In genomic region chr11:64007629-64008282, GRCh38 we compare ENCODE assay signal across 9 cellular contexts. TPM values are rescaled to one million over a fixed set of nuclear protein-coding genes. Genes with fewer than 3 reads are reported as not detected.
DNase-seq lines count a peak whose midpoint lies in the region; ATAC-seq and TF ChIP-seq lines count a peak whose summit lies in the region.
"Had no signal": no experiment of that assay in that cellular context is flagged by ENCODE, and none has a peak within 500 bp of the region (broad histone marks: within the 10 kb centered on the region; RNA-seq: fewer than 3 reads in every experiment).

No MANE protein-coding gene starts in this region.

- H3K9me3 Mint-ChIP-seq in activated naive CD8-positive, alpha-beta T cell treated with anti-CD3 and anti-CD28 coated beads, Interleukin-2, amount 10 ng/mL, durations not matched to agents 7 days and 5 days: peaks cover 13% of the 10 kb centered on the region
- peaks cover 13% of the 10 kb centered on the region for H3K9me3 Mint-ChIP-seq in activated T-helper 2 cell treated with anti-CD3 and anti-CD28 coated beads, Interferon-gamma antibody, Interleukin-2, Interleukin-4, amounts not matched to agents 10 μg/mL and 5 μg/mL and 100 μg/mL, durations not matched to agents 14 hours and 24 hours and 36 hours

- H3K27me3 Mint-ChIP-seq in activated naive CD8-positive, alpha-beta T cell treated with anti-CD3 and anti-CD28 coated beads, Interleukin-2, amount 10 ng/mL, durations not matched to agents 7 days and 5 days: peaks cover 23% of the 10 kb centered on the region
- peaks cover 25% of the 10 kb centered on the region for H3K27me3 Mint-ChIP-seq in activated T-helper 2 cell treated with anti-CD3 and anti-CD28 coated beads, Interferon-gamma antibody, Interleukin-2, Interleukin-4, amounts not matched to agents 10 μg/mL and 5 μg/mL and 100 μg/mL, durations not matched to agents 14 hours and 24 hours and 36 hours (ENCODE audit: low read depth)

- peak overlapping the region; percentile 1 to 59 (median 44) for H3K4me3 ChIP-seq in heart left ventricle

- intact Hi-C loops in heart left ventricle (cut with DNase I): no loop called here
- intact Hi-C loops in activated T-helper 2 cell treated with anti-CD3 and anti-CD28 coated beads, Interferon-gamma antibody, Interleukin-2, Interleukin-4, amounts not matched to agents 10 μg/mL and 5 μg/mL and 100 μg/mL, durations not matched to agents 14 hours and 24 hours and 36 hours (cut with micrococcal nuclease): no loop called here

- no peak overlapping the region for H3K27ac Mint-ChIP-seq in activated naive CD8-positive, alpha-beta T cell treated with anti-CD3 and anti-CD28 coated beads, Interleukin-2, amount 10 ng/mL, durations not matched to agents 7 days and 5 days
- H3K27ac Mint-ChIP-seq in activated T-helper 2 cell treated with anti-CD3 and anti-CD28 coated beads, Interferon-gamma antibody, Interleukin-2, Interleukin-4, amounts not matched to agents 10 μg/mL and 5 μg/mL and 100 μg/mL, durations not matched to agents 14 hours and 24 hours and 36 hours: no peak overlapping the region

- peak in 8 of 12 donors; percentile 5 to 48 (median 20) for TF ChIP-seq CTCF in heart left ventricle (IDR thresholded peaks at IDR 0.05)
- TF ChIP-seq CTCF in omental fat pad (IDR thresholded peaks at IDR 0.05): peak in 1 of 3 donors; percentile 20

- WGBS in heart left ventricle, 4 donors: 5 to 8% (median 7%) methylated on average over 28 to 40 of the region's 40 CpGs

- no peak for TF ChIP-seq POLR2A in heart left ventricle (IDR thresholded peaks at IDR 0.05)

- DNase-seq in NCI-H1105 treated with DMSO at 0.1 percent for 48 hours (lab: John Stamatoyannopoulos, UW) (peak; percentile 21), NCI-H1105 (lab: John Stamatoyannopoulos, UW) (no peak), heart left ventricle (peak; percentile 74 to 92 (median 86)), omental fat pad (ENCODE audit: low spot score) (peak; percentile 30)
- no peak for DNase-seq in activated naive CD8-positive, alpha-beta T cell treated with anti-CD3 and anti-CD28 coated beads, Interleukin-2, amount 10 ng/mL, durations not matched to agents 7 days and 5 days
- no peak for DNase-seq in activated T-helper 2 cell treated with anti-CD3 and anti-CD28 coated beads, Interferon-gamma antibody, Interleukin-2, Interleukin-4, amounts not matched to agents 10 μg/mL and 5 μg/mL and 100 μg/mL, durations not matched to agents 14 hours and 24 hours and 36 hours (ENCODE audit: low spot score)
- DNase-seq in activated CD4-positive, alpha-beta T cell treated with anti-CD3 and anti-CD28 coated beads for 4 hours: no peak

- H3K9me3 ChIP-seq in heart left ventricle: no peaks in the 10 kb centered on the region

- H3K27me3 ChIP-seq in heart left ventricle: peaks cover 0 to 7% (median 0%) of the 10 kb centered on the region in 9 donors

- peaks cover 10% of the 10 kb centered on the region for H3K36me3 Mint-ChIP-seq in activated naive CD8-positive, alpha-beta T cell treated with anti-CD3 and anti-CD28 coated beads, Interleukin-2, amount 10 ng/mL, durations not matched to agents 7 days and 5 days
- H3K36me3 Mint-ChIP-seq in activated T-helper 2 cell treated with anti-CD3 and anti-CD28 coated beads, Interferon-gamma antibody, Interleukin-2, Interleukin-4, amounts not matched to agents 10 μg/mL and 5 μg/mL and 100 μg/mL, durations not matched to agents 14 hours and 24 hours and 36 hours (ENCODE audit: low read depth): no peaks in the 10 kb centered on the region

- POLR2A ChIA-PET in activated naive CD8-positive, alpha-beta T cell treated with anti-CD3 and anti-CD28 coated beads, Interleukin-2, amount 10 ng/mL, durations not matched to agents 7 days and 5 days (lab: Charles Lee): interaction anchor here (1.5 kb wide), 1 partner anchor 22 kb away, joined by 4 read pairs; no protein-coding TSS in a partner anchor

- H3K4me1 Mint-ChIP-seq in activated naive CD8-positive, alpha-beta T cell treated with anti-CD3 and anti-CD28 coated beads, Interleukin-2, amount 10 ng/mL, durations not matched to agents 7 days and 5 days: peaks cover 5% of the 10 kb centered on the region
- peaks cover 3% of the 10 kb centered on the region for H3K4me1 Mint-ChIP-seq in activated T-helper 2 cell treated with anti-CD3 and anti-CD28 coated beads, Interferon-gamma antibody, Interleukin-2, Interleukin-4, amounts not matched to agents 10 μg/mL and 5 μg/mL and 100 μg/mL, durations not matched to agents 14 hours and 24 hours and 36 hours (ENCODE audit: low read depth)

- peak; percentile 52 for ATAC-seq in activated naive CD8-positive, alpha-beta T cell treated with anti-CD3 and anti-CD28 coated beads, Interleukin-2, amount 10 ng/mL, durations not matched to agents 7 days and 5 days (ENCODE audit: low read depth)
- peak; percentile 78 to 90 (median 88) for ATAC-seq in heart left ventricle
- peak; percentile 85 for ATAC-seq in omental fat pad (ENCODE audit: low FRiP score)
- no peak for ATAC-seq in GM21723 (IDR thresholded peaks at IDR 0.05; ENCODE audit: unreplicated experiment)

- no peak overlapping the region for H3K4me3 Mint-ChIP-seq in activated naive CD8-positive, alpha-beta T cell treated with anti-CD3 and anti-CD28 coated beads, Interleukin-2, amount 10 ng/mL, durations not matched to agents 7 days and 5 days
- no peak overlapping the region for H3K4me3 Mint-ChIP-seq in activated T-helper 2 cell treated with anti-CD3 and anti-CD28 coated beads, Interferon-gamma antibody, Interleukin-2, Interleukin-4, amounts not matched to agents 10 μg/mL and 5 μg/mL and 100 μg/mL, durations not matched to agents 14 hours and 24 hours and 36 hours (ENCODE audit: low read depth)

- peaks cover 0 to 19% (median 14%) of the 10 kb centered on the region in 12 donors for H3K4me1 ChIP-seq in heart left ventricle

- peak overlapping the region in 10 of 12 donors; percentile 8 to 71 (median 52) for H3K27ac ChIP-seq in heart left ventricle

- no peaks in the 10 kb centered on the region for H3K36me3 ChIP-seq in heart left ventricle

RNA-seq across cellular contexts. Expression of gene OTUB1, which starts 21.5 kb away (rescaled TPM):
- total RNA-seq in activated naive CD8-positive, alpha-beta T cell treated with anti-CD3 and anti-CD28 coated beads, Interleukin-2, amount 10 ng/mL, durations not matched to agents 7 days and 5 days: 10 to 100 TPM; 86.0 to 87.0 TPM
- total RNA-seq in heart left ventricle (10 to 100 TPM; 47.4 to 73.1 (median 54.5) TPM), omental fat pad (10 to 100 TPM; 44.4 to 59.2 (median 52.5) TPM)
- 10 to 100 TPM; 46.7 to 83.1 TPM for polyA plus RNA-seq in heart left ventricle
- total RNA-seq in activated T-helper 2 cell treated with anti-CD3 and anti-CD28 coated beads, Interferon-gamma antibody, Interleukin-2, Interleukin-4, amounts not matched to agents 10 μg/mL and 5 μg/mL and 100 μg/mL, durations not matched to agents 14 hours and 24 hours and 36 hours: 107 and 110 TPM in 2 replicates

RNA-seq across cellular contexts. Expression of gene FLRT1, which starts 28.0 kb away (rescaled TPM):
- total RNA-seq in activated naive CD8-positive, alpha-beta T cell treated with anti-CD3 and anti-CD28 coated beads, Interleukin-2, amount 10 ng/mL, durations not matched to agents 7 days and 5 days: not detected
- total RNA-seq in heart left ventricle (1 to 10 TPM in 1 of 9 donors, under 1 TPM in 8; 0.20 to 1.4 (median 0.37) TPM), omental fat pad (not detected)
- polyA plus RNA-seq in heart left ventricle: under 1 TPM; 0.22 to 0.46 TPM
- not detected in 2 replicates for total RNA-seq in activated T-helper 2 cell treated with anti-CD3 and anti-CD28 coated beads, Interferon-gamma antibody, Interleukin-2, Interleukin-4, amounts not matched to agents 10 μg/mL and 5 μg/mL and 100 μg/mL, durations not matched to agents 14 hours and 24 hours and 36 hours
- total RNA-seq: T-helper 2 cell treated with Interferon-gamma antibody and Interleukin-4, amounts not matched to agents 100 ng/mL and 5 ng/mL, for 36 hours had no signal

RNA-seq across cellular contexts. Expression of gene COX8A, which starts 33.3 kb away (rescaled TPM):
- 100 to 1,000 TPM; 379 to 420 TPM for total RNA-seq in activated naive CD8-positive, alpha-beta T cell treated with anti-CD3 and anti-CD28 coated beads, Interleukin-2, amount 10 ng/mL, durations not matched to agents 7 days and 5 days
- 1,000 to 10,000 TPM in 4 of 9 donors, 100 to 1,000 TPM in 5; 673 to 1,925 (median 988) TPM for total RNA-seq in heart left ventricle
- polyA plus RNA-seq in heart left ventricle: 1,000 to 10,000 TPM; 2,141 to 2,448 TPM
- 100 to 1,000 TPM; 265 to 424 (median 362) TPM for total RNA-seq in omental fat pad
- total RNA-seq in activated T-helper 2 cell treated with anti-CD3 and anti-CD28 coated beads, Interferon-gamma antibody, Interleukin-2, Interleukin-4, amounts not matched to agents 10 μg/mL and 5 μg/mL and 100 μg/mL, durations not matched to agents 14 hours and 24 hours and 36 hours: 312 and 326 TPM in 2 replicates

Comparison
In these comparisons a context has a peak if more than half of its experiments do, and no peak if none do; other contexts are left out.
1. DNase-seq: peak in NCI-H1105 treated with DMSO at 0.1 percent for 48 hours (single experiment), heart left ventricle (5 of 5) and omental fat pad (single experiment); none in NCI-H1105 (single experiment), activated naive CD8-positive, alpha-beta T cell treated with anti-CD3 and anti-CD28 coated beads, Interleukin-2, amount 10 ng/mL, durations not matched to agents 7 days and 5 days (single experiment), activated T-helper 2 cell treated with anti-CD3 and anti-CD28 coated beads, Interferon-gamma antibody, Interleukin-2, Interleukin-4, amounts not matched to agents 10 μg/mL and 5 μg/mL and 100 μg/mL, durations not matched to agents 14 hours and 24 hours and 36 hours (single experiment) and activated CD4-positive, alpha-beta T cell treated with anti-CD3 and anti-CD28 coated beads for 4 hours (0 of 2).